8 cellular contexts compared by ENCODE assay signal in genomic region chr2:219570924-219571310, GRCh38. TPM values are rescaled to one million over a fixed set of nuclear protein-coding genes. Genes with fewer than 3 reads are reported as not detected.
DNase-seq lines count a peak whose midpoint lies in the region; ATAC-seq and TF ChIP-seq lines count a peak whose summit lies in the region.

No MANE protein-coding gene starts in this region.

- 1% methylated on average over 55 of the region's 55 CpGs for WGBS in liver

- peak overlapping the region in 1 of 2 donors; percentile 33 for H3K27ac ChIP-seq in liver (ENCODE audit: low read depth in 1 of 2, low read length in 2 of 2)
- H3K27ac ChIP-seq in tibial artery = peak overlapping the region; percentile 86 to 87

- H3K4me1 ChIP-seq in liver (ENCODE audit: control insufficient read depth in 4 of 4, insufficient read depth in 4 of 4, low read length in 3 of 4) = peaks cover 4 to 15% (median 6%) of the 10 kb centered on the region in 4 donors
- peaks cover 0 to 22% (median 8%) of the 10 kb centered on the region in 4 donors for H3K4me1 ChIP-seq in tibial artery

- H3K36me3 ChIP-seq in liver (ENCODE audit: control insufficient read depth in 4 of 4, insufficient read depth in 3 of 4, low read depth in 1 of 4, low read length in 3 of 4) (peaks cover 0 to 6% (median 1%) of the 10 kb centered on the region in 4 donors), tibial artery (peaks cover 0 to 23% (median 0%) of the 10 kb centered on the region in 3 donors)

- peak overlapping the region in 1 of 2 donors; percentile 37 for H3K9ac ChIP-seq in liver (ENCODE audit: low read depth in 1 of 2, low read length in 2 of 2)

- no peaks in the 10 kb centered on the region for H3K9me3 ChIP-seq in liver (ENCODE audit: control insufficient read depth in 4 of 4, low read length in 3 of 4)
- H3K9me3 ChIP-seq in tibial artery = no peaks in the 10 kb centered on the region

- TF ChIP-seq RAD21 in liver (IDR thresholded peaks at IDR 0.05) = no peak

- in situ Hi-C loops in KBM-7 (cut with MboI; ENCODE audit: low pct_unique_long_range_greater_than_20kb, low sequenced_read_pairs) = no loop called here

- H3K4me3 ChIP-seq in choroid plexus epithelial cell (ENCODE audit: low read depth, low read length) (peak overlapping the region; percentile 82), liver (ENCODE audit: low read depth in 1 of 3, low read length in 3 of 3) (peak overlapping the region; percentile 57 to 81 (median 65)), tibial artery (peak overlapping the region; percentile 62 to 70)

- DNase-seq in NCI-H748 (lab: John Stamatoyannopoulos, UW; ENCODE audit: unreplicated experiment) (peak; percentile 46), NCI-H748 treated with DMSO at 0.1 percent for 48 hours (lab: John Stamatoyannopoulos, UW) (no peak), choroid plexus epithelial cell (ENCODE audit: low read depth) (peak; percentile 34), tibial artery (no peak), KBM-7 (no peak), A172 (ENCODE audit: low spot score) (no peak)

- TF ChIP-seq CTCF in choroid plexus epithelial cell (conservative IDR thresholded peaks at IDR 0.05; ENCODE audit: low read depth, low read length) = no peak
- no peak for TF ChIP-seq CTCF in liver (IDR thresholded peaks at IDR 0.05; ENCODE audit: low read depth, low read length, missing input control)
- TF ChIP-seq CTCF in tibial artery (IDR thresholded peaks at IDR 0.05) = no peak

- intact Hi-C loops in tibial artery (cut with DNase I; ENCODE audit: low total_unique reads) = no loop called here

- H3K27me3 ChIP-seq in liver (ENCODE audit: control insufficient read depth in 4 of 4, insufficient read depth in 4 of 4, low read length in 3 of 4) (no peaks in the 10 kb centered on the region), tibial artery (peaks cover 0 to 10% of the 10 kb centered on the region in 2 donors)

- ATAC-seq in HG03039 (IDR thresholded peaks at IDR 0.05; ENCODE audit: unreplicated experiment) = no peak

TF ChIP-seq in liver, 16 proteins besides CTCF, POLR2A, EP300 and RAD21:
- TF ChIP-seq REST (IDR thresholded peaks at IDR 0.05) (no peak), NR2F2 (IDR thresholded peaks at IDR 0.05) (no peak), HNF4A (conservative IDR thresholded peaks at IDR 0.05) (no peak), MAX (IDR thresholded peaks at IDR 0.05) (no peak), RXRA (IDR thresholded peaks at IDR 0.05) (no peak), EGR1 (IDR thresholded peaks at IDR 0.05; ENCODE audit: low read depth in 2 of 2) (no peak), ATF3 (IDR thresholded peaks at IDR 0.05) (no peak), FOXA1 (IDR thresholded peaks at IDR 0.05) (no peak), FOXA2 (IDR thresholded peaks at IDR 0.05) (no peak), TAF1 (conservative IDR thresholded peaks at IDR 0.05) (no peak), YY1 (IDR thresholded peaks at IDR 0.05) (no peak), GABPA (IDR thresholded peaks at IDR 0.05 in 1 of 2, conservative IDR thresholded peaks at IDR 0.05 in 1 of 2) (no peak), HNF4G (IDR thresholded peaks at IDR 0.05) (no peak), JUND (IDR thresholded peaks at IDR 0.05) (no peak)

RNA-seq across cellular contexts. Expression of gene OBSL1, which starts 0.4 kb away (rescaled TPM):
- 10 to 100 TPM; 23.6 to 35.3 TPM for total RNA-seq in liver
- polyA plus RNA-seq in liver = 10 to 100 TPM; 14.2 to 30.9 TPM
- 119 and 130 TPM in 2 replicates for total RNA-seq in A172 (2014; rRNA removed; shearing (Covaris generic))

RNA-seq across cellular contexts. Expression of gene INHA, which starts 1.2 kb away (rescaled TPM):
- under 1 TPM; 0.08 to 0.14 TPM for total RNA-seq in liver
- polyA plus RNA-seq in liver = under 1 TPM; 0.03 to 0.15 TPM
- total RNA-seq in A172 (2014; rRNA removed; shearing (Covaris generic)) = 0.86 TPM in 1 of 2 replicates, not detected in the other

RNA-seq across cellular contexts. Expression of gene STK11IP, which starts 26.7 kb away (rescaled TPM):
- total RNA-seq in liver = 1 to 10 TPM; 7.1 to 8.4 TPM
- 1 to 10 TPM; 2.9 to 5.7 TPM for polyA plus RNA-seq in liver
- 15.3 and 15.4 TPM in 2 replicates for total RNA-seq in A172 (2014; rRNA removed; shearing (Covaris generic))

RNA-seq across cellular contexts. Expression of gene TMEM198, which starts 27.1 kb away (rescaled TPM):
- total RNA-seq in liver = 1 to 10 TPM; 1.1 to 1.8 TPM
- polyA plus RNA-seq in liver = 1 to 10 TPM in 1 of 2 donors, under 1 TPM in 1; 0.74 to 1.9 TPM
- 1.4 and 2.2 TPM in 2 replicates for total RNA-seq in A172 (2014; rRNA removed; shearing (Covaris generic))

RNA-seq across cellular contexts. Expression of gene CHPF, which starts 27.3 kb away (rescaled TPM):
- total RNA-seq in liver = 10 to 100 TPM; 26.5 to 85.2 TPM
- 100 to 1,000 TPM in 1 of 2 donors, 10 to 100 TPM in 1; 31.1 to 135 TPM for polyA plus RNA-seq in liver
- 139 and 161 TPM in 2 replicates for total RNA-seq in A172 (2014; rRNA removed; shearing (Covaris generic))

Comparison
In these comparisons a context has a peak if more than half of its experiments do, and no peak if none do; other contexts are left out.
1. DNase-seq: peak in NCI-H748 (single experiment) and choroid plexus epithelial cell (single experiment); none in NCI-H748 treated with DMSO at 0.1 percent for 48 hours (single experiment), tibial artery (0 of 2), KBM-7 (single experiment) and A172 (single experiment).
2. Peak in every context shown above with its lines, with median percentiles within 50 percentile points of each other: H3K4me3 ChIP-seq.